8 cellular contexts compared by ENCODE assay signal in genomic region chr4:122542411-122543236, GRCh38.
DNase-seq lines count a peak whose midpoint lies in the region; ATAC-seq, FAIRE-seq and TF ChIP-seq lines count a peak whose summit lies in the region.

No MANE protein-coding gene starts in this region.

- TF ChIP-seq EP300 in K562 (IDR thresholded peaks at IDR 0.05; ENCODE audit: low read length): no peak

- WGBS in K562 (ENCODE audit: insufficient coverage, low coverage, missing lambda C conversion rate): 24% methylated on average over 3 of the region's 3 CpGs
- 46 to 53% (median 48%) methylated on average over 3 of the region's 3 CpGs for WGBS in psoas muscle, 3 donors

- peak overlapping the region; percentile 27 for H3K27ac Mint-ChIP-seq in CD8-positive, alpha-beta T cell

- no peaks in the 10 kb centered on the region for H3K9me3 ChIP-seq in CD8-positive, alpha-beta T cell (ENCODE audit: low read length)
- H3K9me3 ChIP-seq in K562 (replicated peaks; ENCODE audit: control insufficient read depth, insufficient read depth, low read depth, low read length) (no peaks in the 10 kb centered on the region; the same call in 1 of the 2 replicates), psoas muscle (no peaks in the 10 kb centered on the region)

- POLR2A ChIA-PET in CD8-positive, alpha-beta T cell (lab: Charles Lee): no interaction called here
- POLR2A ChIA-PET in K562 (lab: Yijun Ruan, JAX): interaction anchor here (0.7 kb wide), 1 partner anchor 9 kb away, joined by 3 read pairs; no protein-coding TSS in a partner anchor

- intact Hi-C loops in CD8-positive, alpha-beta T cell (cut with DNase I, micrococcal nuclease): no loop called here
- intact Hi-C loops in K562 (cut with micrococcal nuclease): no loop called here
- intact Hi-C loops in psoas muscle (cut with DNase I): no loop called here

- no peak for TF ChIP-seq CTCF in CD8-positive, alpha-beta T cell (IDR thresholded peaks at IDR 0.05)
- TF ChIP-seq CTCF in K562 (IDR thresholded peaks at IDR 0.05 in 2 of 3, conservative IDR thresholded peaks at IDR 0.05 in 1 of 3; ENCODE audit: insufficient read depth in 2 of 3, low read depth in 1 of 3, low read length in 3 of 3): no peak
- no peak for TF ChIP-seq CTCF in psoas muscle (IDR thresholded peaks at IDR 0.05)

- no peaks in the 10 kb centered on the region for H3K36me3 ChIP-seq in CD8-positive, alpha-beta T cell (ENCODE audit: insufficient read depth, low read length)
- H3K36me3 ChIP-seq in K562 (ENCODE audit: control insufficient read depth, insufficient read depth, low read length) (no peaks in the 10 kb centered on the region), psoas muscle (ENCODE audit: insufficient read depth in 1 of 2, low read depth in 1 of 2) (no peaks in the 10 kb centered on the region)

- CTCF ChIA-PET in CD8-positive, alpha-beta T cell (lab: Charles Lee): no interaction called here
- CTCF ChIA-PET in K562 (lab: Yijun Ruan, JAX; ENCODE audit: low intra/inter-chr PET ratio): no interaction called here

- H3K27ac ChIP-seq in CD8-positive, alpha-beta T cell (ENCODE audit: low read depth, low read length): no peak overlapping the region
- no peak overlapping the region for H3K27ac ChIP-seq in K562 (ENCODE audit: extremely low read depth, low read depth, low read length)
- H3K27ac ChIP-seq in psoas muscle: no peak overlapping the region

- no peaks in the 10 kb centered on the region for H3K27me3 Mint-ChIP-seq in CD8-positive, alpha-beta T cell (ENCODE audit: low read depth)

- H4K20me1 ChIP-seq in K562 (replicated peaks; ENCODE audit: control insufficient read depth, insufficient read depth, low read length): no peaks in the 10 kb centered on the region

- peaks cover 17% of the 10 kb centered on the region for H3K4me1 Mint-ChIP-seq in CD8-positive, alpha-beta T cell (ENCODE audit: low read depth)

- H3K4me1 ChIP-seq in CD8-positive, alpha-beta T cell (ENCODE audit: insufficient read depth, low read length): no peaks in the 10 kb centered on the region
- peaks cover 0 to 5% of the 10 kb centered on the region in 2 experiments; a peak in 1 of 5 replicates for H3K4me1 ChIP-seq in K562 (replicated peaks in 1 of 2; ENCODE audit: control insufficient read depth in 2 of 2, insufficient read depth in 2 of 2, low read length in 2 of 2)
- H3K4me1 ChIP-seq in psoas muscle: no peaks in the 10 kb centered on the region

- BruUV-seq in K562 (replicated peaks; lab: Mats Ljungman, UMichigan): no TSS peak

- H3K9me3 Mint-ChIP-seq in CD8-positive, alpha-beta T cell: no peaks in the 10 kb centered on the region

- no peak overlapping the region for H2AFZ ChIP-seq in K562 (ENCODE audit: low read depth, low read length)

- TF ChIP-seq POLR2A in K562 (conservative IDR thresholded peaks at IDR 0.05): no peak

- H3K27me3 ChIP-seq in CD8-positive, alpha-beta T cell (ENCODE audit: insufficient read depth, low read length): no peaks in the 10 kb centered on the region
- no peaks in the 10 kb centered on the region for H3K27me3 ChIP-seq in K562 (ENCODE audit: control insufficient read depth in 2 of 2, insufficient read depth in 2 of 2, low read length in 2 of 2)
- no peaks in the 10 kb centered on the region for H3K27me3 ChIP-seq in psoas muscle (ENCODE audit: insufficient read depth in 3 of 3, low read length in 2 of 3)

- H3K36me3 Mint-ChIP-seq in CD8-positive, alpha-beta T cell: no peaks in the 10 kb centered on the region

- no peak overlapping the region for H3K4me3 ChIP-seq in CD8-positive, alpha-beta T cell (ENCODE audit: low read depth, low read length)
- H3K4me3 ChIP-seq in K562: no peak overlapping the region
- H3K4me3 ChIP-seq in psoas muscle: no peak overlapping the region

- no peak for ATAC-seq in CD8-positive, alpha-beta T cell
- ATAC-seq in GM19351 (IDR thresholded peaks at IDR 0.05; ENCODE audit: unreplicated experiment): peak; percentile 89
- peak; percentile 85 for ATAC-seq in HG03135 (IDR thresholded peaks at IDR 0.05; ENCODE audit: unreplicated experiment)
- ATAC-seq in K562: no peak
- no peak for ATAC-seq in psoas muscle

- H3K9ac ChIP-seq in K562 (ENCODE audit: insufficient read depth in 1 of 2, low read depth in 2 of 2, low read length in 2 of 2): no peak overlapping the region

- H3K4me2 ChIP-seq in K562 (ENCODE audit: insufficient read depth, low read length): no peak overlapping the region

- no peaks in the 10 kb centered on the region for H3K9me1 ChIP-seq in K562 (ENCODE audit: control insufficient read depth, insufficient read depth, low read length)

- no peak overlapping the region for H3K4me3 Mint-ChIP-seq in CD8-positive, alpha-beta T cell

- no peak for DNase-seq in CD8-positive, alpha-beta T cell
- DNase-seq in K562 (ENCODE audit: extremely low read depth in 1 of 4, low spot score in 3 of 4) (no peak), GF-D8 (lab: John Stamatoyannopoulos, UW) (no peak), psoas muscle (no peak)
- DNase-seq in stimulated activated CD4-positive, alpha-beta T cell treated with anti-CD3 and anti-CD28 coated beads, Interleukin-4, amount 100 ng/mL, for 4 hours: no peak
- DNase-seq in activated CD4-positive, alpha-beta T cell treated with anti-CD3 and anti-CD28 coated beads, Interleukin-2, amount 50 U/mL, for 4 hours: no peak

- in situ Hi-C loops in K562 (cut with MboI): no loop called here

- H3K79me2 ChIP-seq in K562 (ENCODE audit: control insufficient read depth, insufficient read depth, low read length): no peaks in the 10 kb centered on the region

- no peak for FAIRE-seq in K562 (lab: Jason Lieb, UNC)

- no peak for TF ChIP-seq RAD21 in K562 (CRISPR knock-in tag; conservative IDR thresholded peaks at IDR 0.05 in 1 of 2, IDR thresholded peaks at IDR 0.05 in 1 of 2)

TF ChIP-seq in K562, 482 proteins besides CTCF, POLR2A, EP300 and RAD21:
- TF ChIP-seq ZNF316 (IDR thresholded peaks at IDR 0.05) (peak; percentile 56), MAFG (tag; conservative IDR thresholded peaks at IDR 0.05) (peak; percentile 46; the same call in 1 of the 2 replicates), ZNF583 (CRISPR knock-in tag; IDR thresholded peaks at IDR 0.05) (peak; percentile 68; the same call in 1 of the 2 replicates), MAFF (IDR thresholded peaks at IDR 0.05; ENCODE audit: low read length) (peak; percentile 49), TFAM (CRISPR knock-in tag; conservative IDR thresholded peaks at IDR 0.05) (no peak), C11orf30 (IDR thresholded peaks at IDR 0.05; ENCODE audit: low read depth) (peak; percentile 51; the same call in 1 of the 2 replicates)
- TF ChIP-seq, protein P1, sequence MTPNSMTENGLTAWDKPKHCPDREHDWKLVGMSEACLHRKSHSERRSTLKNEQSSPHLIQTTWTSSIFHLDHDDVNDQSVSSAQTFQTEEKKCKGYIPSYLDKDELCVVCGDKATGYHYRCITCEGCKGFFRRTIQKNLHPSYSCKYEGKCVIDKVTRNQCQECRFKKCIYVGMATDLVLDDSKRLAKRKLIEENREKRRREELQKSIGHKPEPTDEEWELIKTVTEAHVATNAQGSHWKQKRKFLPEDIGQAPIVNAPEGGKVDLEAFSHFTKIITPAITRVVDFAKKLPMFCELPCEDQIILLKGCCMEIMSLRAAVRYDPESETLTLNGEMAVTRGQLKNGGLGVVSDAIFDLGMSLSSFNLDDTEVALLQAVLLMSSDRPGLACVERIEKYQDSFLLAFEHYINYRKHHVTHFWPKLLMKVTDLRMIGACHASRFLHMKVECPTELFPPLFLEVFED (CRISPR knock-in tag; conservative IDR thresholded peaks at IDR 0.05): no peak

Comparison
In these comparisons a context has a peak if more than half of its experiments do, and no peak if none do; other contexts are left out.
1. ATAC-seq: peak in GM19351 (single experiment) and HG03135 (single experiment); none in CD8-positive, alpha-beta T cell (single experiment), K562 (single experiment) and psoas muscle (0 of 4).